ENCODE assay signal across 18 cellular contexts in genomic region chr5:29079771-29080170, GRCh38.
A peak's percentile ranks its signal among the peaks of the same experiment; 100 is the strongest.
DNase-seq lines count a peak whose midpoint lies in the region; ATAC-seq and TF ChIP-seq lines count a peak whose summit lies in the region.
"Had no signal": no experiment of that assay in that cellular context is flagged by ENCODE, and none has a peak within 500 bp of the region (broad histone marks: within the 10 kb centered on the region; RNA-seq: fewer than 3 reads in every experiment).

No MANE protein-coding gene starts in this region.

- peak; percentile 99 for ATAC-seq in WTC11
- ATAC-seq in GM19397 (IDR thresholded peaks at IDR 0.05; ENCODE audit: unreplicated experiment) = no peak
- ATAC-seq in HG03521 (IDR thresholded peaks at IDR 0.05; ENCODE audit: unreplicated experiment) = no peak
- ATAC-seq: activated CD8-positive, alpha-beta T cell treated with anti-CD3 and anti-CD28 coated beads, Interleukin-2, amount 10 ng/mL, durations not matched to agents 7 days and 5 days; left lobe of liver had no signal

- peak; percentile 44 for TF ChIP-seq CTCF in WTC11 (IDR thresholded peaks at IDR 0.05)

- H3K4me1 Mint-ChIP-seq in WTC11 = no peaks in the 10 kb centered on the region; the same call in 1 of the 2 replicates
- H3K4me1 Mint-ChIP-seq: B cell had no signal

- H3K9me3 ChIP-seq in MG63 = no peaks in the 10 kb centered on the region
- H3K9me3 ChIP-seq: breast epithelium had no signal

- H3K9me3 Mint-ChIP-seq in WTC11 = peaks cover 18% of the 10 kb centered on the region

- CTCF ChIA-PET in WTC11 (lab: Charles Lee) = interaction anchor here (0.8 to 1.5 kb wide), 5 partner anchors 8 to 138 kb away, joined by 3 to 8 read pairs (median 3); no protein-coding TSS in a partner anchor

- H3K36me3 ChIP-seq in MG63 = no peaks in the 10 kb centered on the region
- H3K36me3 ChIP-seq: breast epithelium had no signal

- POLR2A ChIA-PET in WTC11 (lab: Charles Lee) = no interaction called here

- H3K27ac Mint-ChIP-seq in WTC11 = no peak overlapping the region
- H3K27ac Mint-ChIP-seq: activated CD8-positive, alpha-beta T cell treated with anti-CD3 and anti-CD28 coated beads, Interleukin-2, amount 10 ng/mL, durations not matched to agents 7 days and 5 days; B cell had no signal

- H3K27me3 ChIP-seq in MG63 = no peaks in the 10 kb centered on the region
- H3K27me3 ChIP-seq: breast epithelium had no signal

- peaks cover 2% of the 10 kb centered on the region; the same call in 1 of the 2 replicates for H3K36me3 Mint-ChIP-seq in WTC11

- no peak overlapping the region for H3K4me3 Mint-ChIP-seq in WTC11
- H3K4me3 Mint-ChIP-seq: activated CD8-positive, alpha-beta T cell treated with anti-CD3 and anti-CD28 coated beads, Interleukin-2, amount 10 ng/mL, durations not matched to agents 7 days and 5 days; B cell had no signal

- H3K27me3 Mint-ChIP-seq in WTC11 (ENCODE audit: low read depth) = no peaks in the 10 kb centered on the region
- H3K27me3 Mint-ChIP-seq: B cell had no signal

- DNase-seq in DMS53 treated with DMSO at 0.1 percent for 48 hours (lab: John Stamatoyannopoulos, UW; ENCODE audit: unreplicated experiment) (peak; percentile 3), MG63 (peak; percentile 5), WTC11 (ENCODE audit: low spot score) (peak; percentile 51), kidney tubule cell (ENCODE audit: low spot score) (peak; percentile 9), LoVo (ENCODE audit: low spot score) (no peak), SKM-1 (lab: John Stamatoyannopoulos, UW; ENCODE audit: unreplicated experiment) (no peak)
- DNase-seq: activated CD8-positive, alpha-beta T cell treated with anti-CD3 and anti-CD28 coated beads, Interleukin-2, amount 10 ng/mL, durations not matched to agents 7 days and 5 days; dermis blood vessel endothelial cell; DMS79; NCI-H1694 treated with DMSO at 0.1 percent for 48 hours; NCI-H446; stimulated activated CD4-positive, alpha-beta T cell treated with anti-CD3 and anti-CD28 coated beads, Interleukin-2, amount 100 ng/mL, for 48 hours had no signal

- no peak overlapping the region for H3K4me3 ChIP-seq in MG63
- H3K4me3 ChIP-seq: breast epithelium, SK-N-MC had no signal

TF ChIP-seq in WTC11, 78 proteins besides CTCF, POLR2A, EP300 and RAD21:
- TF ChIP-seq E2F4 (CRISPR knock-in tag; IDR thresholded peaks at IDR 0.05; ENCODE audit: borderline replicate concordance, low read depth) = no peak
- TF ChIP-seq SP1 (CRISPR knock-in tag; conservative IDR thresholded peaks at IDR 0.05) = no peak
- no peak for TF ChIP-seq ZNF263 (CRISPR knock-in tag; IDR thresholded peaks at IDR 0.05; ENCODE audit: low read depth)
- no peak for TF ChIP-seq KAT7 (CRISPR knock-in tag; IDR thresholded peaks at IDR 0.05; ENCODE audit: borderline replicate concordance)
- no peak for TF ChIP-seq GABPB1 (CRISPR knock-in tag; IDR thresholded peaks at IDR 0.05)
- no peak for TF ChIP-seq ZSCAN18 (CRISPR knock-in tag; IDR thresholded peaks at IDR 0.05)
- TF ChIP-seq EMX1 (CRISPR knock-in tag; IDR thresholded peaks at IDR 0.05) = no peak
- TF ChIP-seq SOX15 (CRISPR knock-in tag; IDR thresholded peaks at IDR 0.05) = no peak

Comparison
In these comparisons a context has a peak if more than half of its experiments do, and no peak if none do; other contexts are left out.
1. DNase-seq: peak in DMS53 treated with DMSO at 0.1 percent for 48 hours (single experiment), MG63 (single experiment), WTC11 (single experiment) and kidney tubule cell (single experiment); none in LoVo (single experiment) and SKM-1 (single experiment).